In genomic region chr2:240466579-240467148, GRCh38 we compare ENCODE assay signal across 2 cellular contexts.
TF ChIP-seq lines count a peak whose summit lies in the region.

No MANE protein-coding gene starts in this region.

TF ChIP-seq in SK-N-SH, 30 proteins besides CTCF, POLR2A, EP300 and RAD21 (continued from another document):
- no peak for TF ChIP-seq PBX3 (IDR thresholded peaks at IDR 0.05)
- no peak for TF ChIP-seq SIN3A (IDR thresholded peaks at IDR 0.05; ENCODE audit: borderline replicate concordance, low read depth, low read length)
- TF ChIP-seq YY1 (IDR thresholded peaks at IDR 0.05; ENCODE audit: low read depth), result no peak
- TF ChIP-seq FOSL2 (IDR thresholded peaks at IDR 0.05; ENCODE audit: borderline replicate concordance, low read depth), result no peak
- no peak for TF ChIP-seq TEAD4 (IDR thresholded peaks at IDR 0.05; ENCODE audit: borderline replicate concordance, insufficient read depth)
- TF ChIP-seq GABPA (IDR thresholded peaks at IDR 0.05; ENCODE audit: low read depth), result no peak
- no peak for TF ChIP-seq NRF1 (IDR thresholded peaks at IDR 0.05; ENCODE audit: low read depth, low read length)
- TF ChIP-seq GATA2 (CRISPR knock-in tag; IDR thresholded peaks at IDR 0.05), result no peak
- no peak for TF ChIP-seq RXRA (IDR thresholded peaks at IDR 0.05; ENCODE audit: borderline replicate concordance, low read depth)
- TF ChIP-seq REST (IDR thresholded peaks at IDR 0.05; ENCODE audit: low read depth, low read length), result no peak
TF ChIP-seq in SK-N-SH: peak in this region for 0.

TF ChIP-seq in SK-N-SH treated with all-trans-retinoic acid at 6 μM for 48 hours, 23 proteins besides CTCF, POLR2A, EP300 and RAD21 (continued from another document):
- TF ChIP-seq, protein P1, sequence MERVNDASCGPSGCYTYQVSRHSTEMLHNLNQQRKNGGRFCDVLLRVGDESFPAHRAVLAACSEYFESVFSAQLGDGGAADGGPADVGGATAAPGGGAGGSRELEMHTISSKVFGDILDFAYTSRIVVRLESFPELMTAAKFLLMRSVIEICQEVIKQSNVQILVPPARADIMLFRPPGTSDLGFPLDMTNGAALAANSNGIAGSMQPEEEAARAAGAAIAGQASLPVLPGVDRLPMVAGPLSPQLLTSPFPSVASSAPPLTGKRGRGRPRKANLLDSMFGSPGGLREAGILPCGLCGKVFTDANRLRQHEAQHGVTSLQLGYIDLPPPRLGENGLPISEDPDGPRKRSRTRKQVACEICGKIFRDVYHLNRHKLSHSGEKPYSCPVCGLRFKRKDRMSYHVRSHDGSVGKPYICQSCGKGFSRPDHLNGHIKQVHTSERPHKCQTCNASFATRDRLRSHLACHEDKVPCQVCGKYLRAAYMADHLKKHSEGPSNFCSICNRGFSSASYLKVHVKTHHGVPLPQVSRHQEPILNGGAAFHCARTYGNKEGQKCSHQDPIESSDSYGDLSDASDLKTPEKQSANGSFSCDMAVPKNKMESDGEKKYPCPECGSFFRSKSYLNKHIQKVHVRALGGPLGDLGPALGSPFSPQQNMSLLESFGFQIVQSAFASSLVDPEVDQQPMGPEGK (CRISPR knock-in tag; IDR thresholded peaks at IDR 0.05; ENCODE audit: borderline replicate concordance), result no peak
- TF ChIP-seq TOX (CRISPR knock-in tag; IDR thresholded peaks at IDR 0.05; ENCODE audit: borderline replicate concordance) (no peak), SNAI2 (CRISPR knock-in tag; IDR thresholded peaks at IDR 0.05) (no peak), ZC3H10 (CRISPR knock-in tag; IDR thresholded peaks at IDR 0.05) (no peak), ZFP3 (CRISPR knock-in tag; IDR thresholded peaks at IDR 0.05) (no peak)
